Comparison of ENCODE assay signal across 21 cellular contexts in genomic region chr3:59436164-59436958, GRCh38.
DNase-seq lines count a peak whose midpoint lies in the region; ATAC-seq and TF ChIP-seq lines count a peak whose summit lies in the region.
"Had no signal": no experiment of that assay in that cellular context is flagged by ENCODE, and none has a peak within 500 bp of the region (broad histone marks: within the 10 kb centered on the region; RNA-seq: fewer than 3 reads in every experiment).

No MANE protein-coding gene starts in this region.

- no peak for TF ChIP-seq CTCF in KMS-11 (conservative IDR thresholded peaks at IDR 0.05; ENCODE audit: low read depth, low read length)
- no peak for TF ChIP-seq CTCF in nephron progenitor cell (IDR thresholded peaks at IDR 0.05)

- H3K79me2 ChIP-seq in KMS-11 (ENCODE audit: insufficient read depth, low read depth) = no peaks in the 10 kb centered on the region
- H3K79me2 ChIP-seq: hepatocyte had no signal

- H3K27me3 ChIP-seq in KMS-11 (ENCODE audit: insufficient read depth, low read depth) (no peaks in the 10 kb centered on the region), H7 (ENCODE audit: control insufficient read depth, insufficient read depth, low read length) (peaks cover 36% of the 10 kb centered on the region)
- H3K27me3 ChIP-seq: hepatocyte, neutrophil, SJSA1, stomach, uterus had no signal

- intact Hi-C loops in activated CD4-positive, alpha-beta T cell treated with anti-CD3 and anti-CD28 coated beads for 36 hours (cut with DNase I, micrococcal nuclease) = no loop called here

- H3K36me3 ChIP-seq in KMS-11 (ENCODE audit: insufficient read depth) (no peaks in the 10 kb centered on the region), H7 (replicated peaks; ENCODE audit: control insufficient read depth, insufficient read depth, low read length) (no peaks in the 10 kb centered on the region)
- H3K36me3 ChIP-seq: neutrophil, SJSA1, stomach, uterus had no signal

- H3K4me2 ChIP-seq in KMS-11 = peak overlapping the region; percentile 15; the same call in 1 of the 2 replicates
- H3K4me2 ChIP-seq: hepatocyte had no signal

- peaks cover 13% of the 10 kb centered on the region for H3K9me3 Mint-ChIP-seq in activated CD4-positive, alpha-beta T cell treated with anti-CD3 and anti-CD28 coated beads for 36 hours (ENCODE audit: low read depth)
- H3K9me3 Mint-ChIP-seq in T-cell (peaks cover 0 to 12% (median 4%) of the 10 kb centered on the region in 3 donors), nephron progenitor cell (peaks cover 4% of the 10 kb centered on the region)

- no peak overlapping the region for H3K9ac ChIP-seq in KMS-11

- no peak overlapping the region for H3K4me3 Mint-ChIP-seq in activated CD4-positive, alpha-beta T cell treated with anti-CD3 and anti-CD28 coated beads for 36 hours
- H3K4me3 Mint-ChIP-seq in T-cell = no peak overlapping the region
- no peak overlapping the region for H3K4me3 Mint-ChIP-seq in nephron progenitor cell
- H3K4me3 Mint-ChIP-seq: CD8-positive, alpha-beta memory T cell; mesothelial cell of epicardium; T-helper 2 cell treated with Interferon-gamma antibody and Interleukin-4, amounts not matched to agents 5 μg/mL and 100 μg/mL, for 36 hours had no signal

- H3K27me3 Mint-ChIP-seq in activated CD4-positive, alpha-beta T cell treated with anti-CD3 and anti-CD28 coated beads for 36 hours = no peaks in the 10 kb centered on the region
- H3K27me3 Mint-ChIP-seq in T-cell (no peaks in the 10 kb centered on the region), nephron progenitor cell (ENCODE audit: low read depth, poor library complexity) (peaks cover 15% of the 10 kb centered on the region)
- H3K27me3 Mint-ChIP-seq: CD8-positive, alpha-beta memory T cell had no signal

- CTCF ChIA-PET in activated CD4-positive, alpha-beta T cell treated with anti-CD3 and anti-CD28 coated beads for 36 hours (lab: Charles Lee) = interaction anchor here (1.3 kb wide), 1 partner anchor 13 kb away, joined by 3 read pairs; no protein-coding TSS in a partner anchor
- CTCF ChIA-PET in T-cell (lab: Charles Lee) = interaction anchor here in 1 of 2 donors (1.2 kb wide), 1 partner anchor 11 kb away, joined by 4 read pairs; no protein-coding TSS in a partner anchor

- H4K20me1 ChIP-seq in KMS-11 (ENCODE audit: insufficient read depth) = no peaks in the 10 kb centered on the region

- H3K4me1 Mint-ChIP-seq in activated CD4-positive, alpha-beta T cell treated with anti-CD3 and anti-CD28 coated beads for 36 hours = peaks cover 13% of the 10 kb centered on the region
- H3K4me1 Mint-ChIP-seq in T-cell (peaks cover 6 to 19% (median 15%) of the 10 kb centered on the region in 3 donors), nephron progenitor cell (peaks cover 37% of the 10 kb centered on the region)
- H3K4me1 Mint-ChIP-seq: mesothelial cell of epicardium had no signal

- no peak overlapping the region for H3K4me3 ChIP-seq in KMS-11 (IDR thresholded peaks at IDR 0.05; ENCODE audit: insufficient read depth, low read depth, low read length)
- H3K4me3 ChIP-seq in H7 (ENCODE audit: insufficient read depth, low read depth, low read length) = no peak overlapping the region
- H3K4me3 ChIP-seq: hepatocyte, SJSA1, stomach, uterus had no signal

- no peak overlapping the region for H3K27ac Mint-ChIP-seq in activated CD4-positive, alpha-beta T cell treated with anti-CD3 and anti-CD28 coated beads for 36 hours
- H3K27ac Mint-ChIP-seq in T-cell (peak overlapping the region in 1 of 2 donors; percentile 73), nephron progenitor cell (peak overlapping the region; percentile 72)
- H3K27ac Mint-ChIP-seq: mesothelial cell of epicardium; T-helper 2 cell treated with Interferon-gamma antibody and Interleukin-4, amounts not matched to agents 5 μg/mL and 100 μg/mL, for 36 hours had no signal

- POLR2A ChIA-PET in activated CD4-positive, alpha-beta T cell treated with anti-CD3 and anti-CD28 coated beads for 36 hours (lab: Charles Lee) = interaction anchor here (0.6 kb wide), 1 partner anchor 75 kb away, joined by 3 read pairs; no protein-coding TSS in a partner anchor
- POLR2A ChIA-PET in T-cell (lab: Charles Lee) = no interaction called here

- H3K4me1 ChIP-seq in KMS-11 (ENCODE audit: low read depth, poor library complexity, severe bottlenecking) = peaks cover 12% of the 10 kb centered on the region
- H3K4me1 ChIP-seq: SJSA1, stomach, uterus had no signal

- H2AFZ ChIP-seq in KMS-11 (ENCODE audit: low read depth) = no peak overlapping the region
- H2AFZ ChIP-seq: hepatocyte had no signal

- DNase-seq in activated CD4-positive, alpha-beta T cell treated with anti-CD3 and anti-CD28 coated beads for 36 hours = no peak
- DNase-seq in activated CD4-positive, alpha-beta T cell treated with anti-CD3 and anti-CD28 coated beads, Interleukin-2, amount 50 U/mL, for 1 hour = no peak
- peak in 21 of 34 experiments; percentile 8 to 66 (median 38) for DNase-seq in T-cell
- DNase-seq in nephron progenitor cell = no peak
- DNase-seq in H7 = no peak
- no peak for DNase-seq in T-helper 9 cell
- no peak for DNase-seq in putamen (ENCODE audit: low spot score)
- DNase-seq: ACHN; activated CD8-positive, alpha-beta memory T cell treated with anti-CD3 and anti-CD28 coated beads, Interleukin-2, amount 50 U/mL, for 4 hours; activated gamma-delta T cell; stimulated activated CD4-positive, alpha-beta T cell treated with anti-CD3 and anti-CD28 coated beads, Interleukin-15, amount 100 ng/mL, for 24 hours; stomach had no signal

- ATAC-seq in activated CD4-positive, alpha-beta T cell treated with anti-CD3 and anti-CD28 coated beads for 36 hours = peak; percentile 19
- peak in 2 of 4 experiments; percentile 52 to 89 for ATAC-seq in T-cell (replicated peaks in 1 of 4)
- ATAC-seq: activated CD4-positive, CD25-positive, alpha-beta regulatory T cell treated with anti-CD3 and anti-CD28 coated beads, Interleukin-2, amount 50 U/mL, for 24 hours had no signal

- peaks cover 2% of the 10 kb centered on the region for H3K36me3 Mint-ChIP-seq in activated CD4-positive, alpha-beta T cell treated with anti-CD3 and anti-CD28 coated beads for 36 hours (ENCODE audit: low read depth)
- H3K36me3 Mint-ChIP-seq in T-cell (no peaks in the 10 kb centered on the region), nephron progenitor cell (ENCODE audit: low read depth) (no peaks in the 10 kb centered on the region)
- H3K36me3 Mint-ChIP-seq: mesothelial cell of epicardium had no signal

- H3K27ac ChIP-seq in KMS-11 = no peak overlapping the region
- H3K27ac ChIP-seq: hepatocyte, neutrophil, SJSA1, stomach had no signal

Comparison
In these comparisons a context has a peak if more than half of its experiments do, and no peak if none do; other contexts are left out.
1. DNase-seq: peak in T-cell (21 of 34); none in activated CD4-positive, alpha-beta T cell treated with anti-CD3 and anti-CD28 coated beads for 36 hours (single experiment), activated CD4-positive, alpha-beta T cell treated with anti-CD3 and anti-CD28 coated beads, Interleukin-2, amount 50 U/mL, for 1 hour (single experiment), nephron progenitor cell (single experiment), H7 (single experiment), T-helper 9 cell (single experiment) and putamen (single experiment).